In genomic region chr7:38211486-38211885, GRCh38 we compare ENCODE assay signal across 16 cellular contexts.
"Had no signal": no experiment of that assay in that cellular context is flagged by ENCODE, and none has a peak within 500 bp of the region (broad histone marks: within the 10 kb centered on the region; RNA-seq: fewer than 3 reads in every experiment).

No MANE protein-coding gene starts in this region.

- H3K27ac ChIP-seq: brain microvascular endothelial cell, lower lobe of right lung, ovary, thoracic aorta had no signal

- H3K36me3 ChIP-seq: ovary had no signal

- H3K4me3 ChIP-seq: lower lobe of right lung, ovary, stomach, thoracic aorta had no signal

- H3K27me3 Mint-ChIP-seq: activated CD4-positive, alpha-beta T cell treated with anti-CD3 and anti-CD28 coated beads, Interleukin-2, amount 10 ng/mL, durations not matched to agents 7 days and 5 days; activated naive CD8-positive, alpha-beta T cell treated with anti-CD3 and anti-CD28 coated beads for 36 hours; central memory CD8-positive, alpha-beta T cell had no signal

- DNase-seq: activated CD4-positive, alpha-beta T cell treated with anti-CD3 and anti-CD28 coated beads, Interleukin-2, amount 10 ng/mL, durations not matched to agents 7 days and 5 days; activated CD8-positive, alpha-beta memory T cell treated with anti-CD3 and anti-CD28 coated beads for 24 hours; activated naive CD8-positive, alpha-beta T cell treated with anti-CD3 and anti-CD28 coated beads for 36 hours; brain microvascular endothelial cell; cortex of kidney; effector memory CD4-positive, alpha-beta T cell; erythroblast; foreskin fibroblast; immature natural killer cell; lower lobe of right lung; ovary; stimulated activated CD4-positive, alpha-beta T cell treated with anti-CD3 and anti-CD28 coated beads, Interleukin-1b, Interleukin-23, amount 100 ng/mL, for 48 hours; stomach had no signal

- H3K27ac Mint-ChIP-seq: activated CD4-positive, alpha-beta T cell treated with anti-CD3 and anti-CD28 coated beads, Interleukin-2, amount 10 ng/mL, durations not matched to agents 7 days and 5 days; activated naive CD8-positive, alpha-beta T cell treated with anti-CD3 and anti-CD28 coated beads for 36 hours had no signal

- H3K27me3 ChIP-seq: brain microvascular endothelial cell, ovary, stomach had no signal

- H3K4me3 Mint-ChIP-seq: activated CD4-positive, alpha-beta T cell treated with anti-CD3 and anti-CD28 coated beads, Interleukin-2, amount 10 ng/mL, durations not matched to agents 7 days and 5 days; activated naive CD8-positive, alpha-beta T cell treated with anti-CD3 and anti-CD28 coated beads for 36 hours; activated T-helper 1 cell treated with anti-CD3 and anti-CD28 coated beads, Interleukin-12 subunit alpha, Interleukin-12 subunit beta, Interleukin-2, Interleukin-4 antibody, amounts not matched to agents 30 ng/mL and 10 ng/mL and 1 ng/mL, durations not matched to agents 14 hours and 24 hours and 36 hours; central memory CD8-positive, alpha-beta T cell; immature natural killer cell had no signal

- H3K9me3 ChIP-seq: lower lobe of right lung, ovary, stomach, thoracic aorta had no signal

- H3K9me3 Mint-ChIP-seq: activated CD4-positive, alpha-beta T cell treated with anti-CD3 and anti-CD28 coated beads, Interleukin-2, amount 10 ng/mL, durations not matched to agents 7 days and 5 days; activated naive CD8-positive, alpha-beta T cell treated with anti-CD3 and anti-CD28 coated beads for 36 hours; activated T-helper 1 cell treated with anti-CD3 and anti-CD28 coated beads, Interleukin-12 subunit alpha, Interleukin-12 subunit beta, Interleukin-2, Interleukin-4 antibody, amounts not matched to agents 30 ng/mL and 10 ng/mL and 1 ng/mL, durations not matched to agents 14 hours and 24 hours and 36 hours; central memory CD8-positive, alpha-beta T cell; immature natural killer cell had no signal
